9 cellular contexts compared by ENCODE assay signal in the genomic region with DNA sequence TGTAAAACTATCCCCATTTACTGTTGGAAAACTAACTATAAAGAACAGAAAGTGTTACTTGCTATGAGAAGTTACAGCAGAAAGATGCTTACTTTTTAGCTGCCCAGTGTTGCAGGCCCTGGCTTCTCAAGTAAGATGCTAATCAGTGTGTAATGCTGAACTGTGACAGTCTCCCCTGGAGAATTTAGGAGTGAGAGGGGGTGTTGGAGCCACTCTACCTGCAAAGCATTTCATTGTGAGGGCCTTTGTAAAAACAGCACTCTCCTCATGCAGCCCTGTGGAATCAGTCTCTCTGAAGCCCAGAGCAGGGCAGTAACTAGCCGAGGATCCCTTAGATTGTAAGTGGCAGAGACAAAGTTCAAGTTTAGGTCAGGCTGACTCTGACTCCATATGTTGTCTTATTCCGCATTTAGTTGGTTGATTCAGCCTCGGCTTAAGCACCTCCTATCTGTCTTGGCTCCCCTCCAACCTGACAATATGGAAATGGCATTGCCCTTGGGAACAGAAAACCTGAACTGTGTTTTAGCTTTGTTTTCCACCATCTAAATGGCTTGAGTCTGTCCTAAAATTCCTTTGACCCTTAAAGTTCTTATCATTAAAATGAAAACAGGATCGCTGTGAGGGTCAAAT.
DNase-seq lines count a peak whose midpoint lies in the region; ATAC-seq, FAIRE-seq and TF ChIP-seq lines count a peak whose summit lies in the region.
"Had no signal": no experiment of that assay in that cellular context is flagged by ENCODE, and none has a peak within 500 bp of the region (broad histone marks: within the 10 kb centered on the region; RNA-seq: fewer than 3 reads in every experiment).

No MANE protein-coding gene starts in this region.

- H3K27ac Mint-ChIP-seq in WTC11, result no peak overlapping the region
- H3K27ac Mint-ChIP-seq in H9, result no peak overlapping the region

- H3K4me1 Mint-ChIP-seq in WTC11, result peaks cover 36% of the 10 kb centered on the region
- H3K4me1 Mint-ChIP-seq in H9, result peaks cover 33% of the 10 kb centered on the region in 2 experiments

- CTCF ChIA-PET in WTC11 (lab: Charles Lee), result interaction anchor here (0.6 to 1.4 kb wide), 5 partner anchors 8 to 375 kb away, joined by 3 to 7 read pairs (median 4); no protein-coding TSS in a partner anchor

- no peak overlapping the region for H4K91ac ChIP-seq in H9 (ENCODE audit: insufficient read length, low read depth, low read length)

- DNase-seq in AG09319 (ENCODE audit: extremely low read depth, low read depth) (peak; percentile 19), HTR-8/SVneo (ENCODE audit: insufficient read length, low spot score) (peak; percentile 93), WTC11 (ENCODE audit: low spot score) (no peak), heart right ventricle (no peak), H9 (no peak), MM.1S (no peak)
- DNase-seq in stimulated activated CD4-positive, alpha-beta T cell treated with anti-CD3 and anti-CD28 coated beads, Interleukin-4, amount 100 ng/mL, for 1 hour, result no peak

- no peak overlapping the region for H2AK5ac ChIP-seq in H9 (ENCODE audit: insufficient read length, low read length)

- peak; percentile 100 for FAIRE-seq in HTR-8/SVneo (lab: Jason Lieb, UNC)
- FAIRE-seq: endometrium had no signal

- H3K4me3 Mint-ChIP-seq in WTC11 (no peak overlapping the region), H9 (no peak overlapping the region)

- TF ChIP-seq CTCF in AG09319 (IDR thresholded peaks at IDR 0.05; ENCODE audit: low read depth, low read length) (no peak), WTC11 (IDR thresholded peaks at IDR 0.05) (no peak), heart right ventricle (IDR thresholded peaks at IDR 0.05) (no peak), H9 (conservative IDR thresholded peaks at IDR 0.05) (no peak), MM.1S (IDR thresholded peaks at IDR 0.05; ENCODE audit: low read length) (no peak)

- H2BK120ac ChIP-seq in H9 (ENCODE audit: low read depth, low read length, poor library complexity, severe bottlenecking), result no peak overlapping the region

- H2BK12ac ChIP-seq in H9 (ENCODE audit: insufficient read length, low read depth, low read length), result no peak overlapping the region

- H3K9me3 ChIP-seq in heart right ventricle, result peaks cover 0 to 7% (median 0%) of the 10 kb centered on the region in 11 donors
- no peaks in the 10 kb centered on the region for H3K9me3 ChIP-seq in H9 (ENCODE audit: control insufficient read depth, low read depth, low read length)
- H3K9me3 ChIP-seq in MM.1S (replicated peaks; ENCODE audit: insufficient read depth, low read length), result no peaks in the 10 kb centered on the region

- H3K79me1 ChIP-seq in H9 (ENCODE audit: insufficient read depth, low read depth, low read length, poor library complexity, severe bottlenecking), result no peaks in the 10 kb centered on the region

- H2BK20ac ChIP-seq in H9 (ENCODE audit: low read depth, low read length, poor library complexity, severe bottlenecking), result no peak overlapping the region

- H4K20me1 ChIP-seq in H9 (ENCODE audit: control insufficient read depth, insufficient read depth, insufficient read length), result no peaks in the 10 kb centered on the region
- H4K20me1 ChIP-seq in MM.1S (ENCODE audit: insufficient read depth, low read length), result no peaks in the 10 kb centered on the region

- H3T11ph ChIP-seq in H9 (ENCODE audit: low read length), result no peak overlapping the region

- H3K9me3 Mint-ChIP-seq in WTC11, result peaks cover 14% of the 10 kb centered on the region
- H3K9me3 Mint-ChIP-seq in H9, result peaks cover 0 to 9% of the 10 kb centered on the region in 2 experiments; a peak in 3 of 5 replicates

- peaks cover 10% of the 10 kb centered on the region for H3K36me3 Mint-ChIP-seq in WTC11
- peaks cover 0 to 9% (median 2%) of the 10 kb centered on the region in 3 experiments; a peak in 2 of 7 replicates for H3K36me3 Mint-ChIP-seq in H9 (ENCODE audit: insufficient read depth in 1 of 3, low read depth in 3 of 3)

- no peak overlapping the region for H4K5ac ChIP-seq in H9 (ENCODE audit: insufficient read length, low read depth, low read length)

- H3K27me3 Mint-ChIP-seq in WTC11 (ENCODE audit: low read depth) (no peaks in the 10 kb centered on the region), H9 (ENCODE audit: low read depth) (no peaks in the 10 kb centered on the region)

- H2BK5ac ChIP-seq in H9 (ENCODE audit: insufficient read length, low read length), result no peak overlapping the region

- peak; percentile 8; the same call in 1 of the 2 replicates for ATAC-seq in WTC11
- ATAC-seq in heart right ventricle, result peak in 6 of 8 donors; percentile 19 to 61 (median 42)
- no peak for ATAC-seq in HG02870 (IDR thresholded peaks at IDR 0.05; ENCODE audit: unreplicated experiment)

- H3K9me2 ChIP-seq in MM.1S (replicated peaks; ENCODE audit: insufficient read depth, low read length), result no peaks in the 10 kb centered on the region

- no peaks in the 10 kb centered on the region for H3K23me2 ChIP-seq in H9 (ENCODE audit: insufficient read length, low read depth, low read length, poor library complexity, severe bottlenecking)

- H3K23ac ChIP-seq in H9 (ENCODE audit: insufficient read length, low read depth, low read length), result no peak overlapping the region

- no peaks in the 10 kb centered on the region for H3F3A ChIP-seq in MM.1S (ENCODE audit: insufficient read depth, low read length)

- H3K4me2 ChIP-seq in H9 (ENCODE audit: insufficient read depth, insufficient read length, low read length), result no peak overlapping the region
- H3K4me2 ChIP-seq in MM.1S (ENCODE audit: low read depth, low read length), result no peak overlapping the region

- H2AFZ ChIP-seq in H9 (ENCODE audit: low read length) (no peak overlapping the region), MM.1S (ENCODE audit: low read length) (no peak overlapping the region)

- POLR2A ChIA-PET in WTC11 (lab: Charles Lee), result no interaction called here

- H3K79me2 ChIP-seq in H9 (ENCODE audit: insufficient read depth, low read length), result no peaks in the 10 kb centered on the region
- no peaks in the 10 kb centered on the region for H3K79me2 ChIP-seq in MM.1S (ENCODE audit: low read length)

- H3K18ac ChIP-seq in H9 (ENCODE audit: insufficient read length, low read depth, low read length), result no peak overlapping the region

- intact Hi-C loops in heart right ventricle (cut with DNase I), result loop anchor here in 9 of 10 donors (2.0 to 10.0 kb wide), 6 partner anchors 165 to 375 kb away; a partner anchor contains a TSS

- no peak overlapping the region for H3K56ac ChIP-seq in H9 (ENCODE audit: insufficient read length, low read depth, low read length)

- H3K4me3 ChIP-seq in heart right ventricle (no peak overlapping the region), MM.1S (ENCODE audit: low read length) (no peak overlapping the region)

- H3K36me3 ChIP-seq in heart right ventricle, result peaks cover 0 to 32% (median 4%) of the 10 kb centered on the region in 9 donors
- no peaks in the 10 kb centered on the region for H3K36me3 ChIP-seq in MM.1S (replicated peaks; ENCODE audit: insufficient read depth, low read length)

- H3K9ac ChIP-seq in H9 (ENCODE audit: extremely low read depth, insufficient read length, low read length) (no peak overlapping the region), MM.1S (ENCODE audit: low read length) (no peak overlapping the region)

- H4K8ac ChIP-seq in H9 (replicated peaks; ENCODE audit: insufficient read length, low read depth, low read length), result no peak overlapping the region

- H3K27me3 ChIP-seq in heart right ventricle (no peaks in the 10 kb centered on the region), H9 (ENCODE audit: insufficient read depth, low read length) (no peaks in the 10 kb centered on the region), MM.1S (replicated peaks; ENCODE audit: insufficient read depth, low read length) (no peaks in the 10 kb centered on the region)

- no peak overlapping the region for H2BK15ac ChIP-seq in H9 (ENCODE audit: low read depth, low read length)

- H3K14ac ChIP-seq in H9 (ENCODE audit: insufficient read depth, low read length), result no peak overlapping the region

- H3K27ac ChIP-seq in heart right ventricle (peak overlapping the region in 8 of 10 donors; percentile 20 to 74 (median 52)), H9 (ENCODE audit: insufficient read length, low read depth, low read length) (no peak overlapping the region), MM.1S (ENCODE audit: low read length) (no peak overlapping the region)

- no peak overlapping the region for H3K4ac ChIP-seq in H9 (ENCODE audit: low read depth, low read length)

- WGBS in heart right ventricle, 2 donors, result 15 to 30% methylated on average over 4 of the region's 4 CpGs
- no CpG with 5 or more reads among the region's 4 CpGs for WGBS in H9 (ENCODE audit: extremely low coverage, insufficient read length, low lambda C conversion rate)

- H3K4me1 ChIP-seq in heart right ventricle, result peaks cover 0 to 51% (median 41%) of the 10 kb centered on the region in 9 donors
- H3K4me1 ChIP-seq in H9 (ENCODE audit: insufficient read depth, low read length), result peaks cover 9% of the 10 kb centered on the region; the same call in 1 of the 2 replicates
- H3K4me1 ChIP-seq in MM.1S (ENCODE audit: low read length), result no peaks in the 10 kb centered on the region

TF ChIP-seq in WTC11, 78 proteins besides CTCF, POLR2A, EP300 and RAD21:
- TF ChIP-seq CREB1 (CRISPR knock-in tag; IDR thresholded peaks at IDR 0.05), result no peak
- no peak for TF ChIP-seq FOXJ3 (CRISPR knock-in tag; IDR thresholded peaks at IDR 0.05; ENCODE audit: borderline replicate concordance)
- TF ChIP-seq ZNF138 (CRISPR knock-in tag; conservative IDR thresholded peaks at IDR 0.05), result no peak
- TF ChIP-seq, protein P1, sequence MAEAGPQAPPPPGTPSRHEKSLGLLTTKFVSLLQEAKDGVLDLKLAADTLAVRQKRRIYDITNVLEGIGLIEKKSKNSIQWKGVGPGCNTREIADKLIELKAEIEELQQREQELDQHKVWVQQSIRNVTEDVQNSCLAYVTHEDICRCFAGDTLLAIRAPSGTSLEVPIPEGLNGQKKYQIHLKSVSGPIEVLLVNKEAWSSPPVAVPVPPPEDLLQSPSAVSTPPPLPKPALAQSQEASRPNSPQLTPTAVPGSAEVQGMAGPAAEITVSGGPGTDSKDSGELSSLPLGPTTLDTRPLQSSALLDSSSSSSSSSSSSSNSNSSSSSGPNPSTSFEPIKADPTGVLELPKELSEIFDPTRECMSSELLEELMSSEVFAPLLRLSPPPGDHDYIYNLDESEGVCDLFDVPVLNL (CRISPR knock-in tag; IDR thresholded peaks at IDR 0.05; ENCODE audit: borderline replicate concordance, low read depth), result no peak

Comparison
In these comparisons a context has a peak if more than half of its experiments do, and no peak if none do; other contexts are left out.
1. DNase-seq: peak in AG09319 (single experiment) and HTR-8/SVneo (single experiment); none in WTC11 (single experiment), heart right ventricle (0 of 2), H9 (single experiment), MM.1S (single experiment) and stimulated activated CD4-positive, alpha-beta T cell treated with anti-CD3 and anti-CD28 coated beads, Interleukin-4, amount 100 ng/mL, for 1 hour (single experiment).
2. H3K27ac ChIP-seq: peak in heart right ventricle (8 of 10); none in H9 (single experiment) and MM.1S (single experiment).